ENCODE assay signal across 1 cellular context in genomic region chr2:20567926-20568179, GRCh38.
TF ChIP-seq lines count a peak whose summit lies in the region.

No MANE protein-coding gene starts in this region.

TF ChIP-seq in WTC11, 78 proteins besides CTCF, POLR2A, EP300 and RAD21 (continued from another document):
- TF ChIP-seq ATF3 (CRISPR knock-in tag; conservative IDR thresholded peaks at IDR 0.05) (no peak), CDX4 (CRISPR knock-in tag; IDR thresholded peaks at IDR 0.05; ENCODE audit: borderline replicate concordance) (no peak), MYBL2 (CRISPR knock-in tag; IDR thresholded peaks at IDR 0.05) (no peak), FOXP1 (CRISPR knock-in tag; IDR thresholded peaks at IDR 0.05; ENCODE audit: borderline replicate concordance) (peak; percentile 47; the same call in 1 of the 2 replicates)
